ENCODE assay signal across 10 cellular contexts in genomic region chr2:10028407-10028987, GRCh38. TPM values are rescaled to one million over a fixed set of nuclear protein-coding genes. Genes with fewer than 3 reads are reported as not detected.
DNase-seq lines count a peak whose midpoint lies in the region; ATAC-seq, FAIRE-seq and TF ChIP-seq lines count a peak whose summit lies in the region.
"Had no signal": no experiment of that assay in that cellular context is flagged by ENCODE, and none has a peak within 500 bp of the region (broad histone marks: within the 10 kb centered on the region; RNA-seq: fewer than 3 reads in every experiment).

No MANE protein-coding gene starts in this region.

- H3K36me3 ChIP-seq in WERI-Rb-1 (no peaks in the 10 kb centered on the region), liver (ENCODE audit: control insufficient read depth in 4 of 4, insufficient read depth in 3 of 4, low read depth in 1 of 4, low read length in 3 of 4) (no peaks in the 10 kb centered on the region)
- H3K36me3 ChIP-seq: BE2C had no signal

- 88% methylated on average over 16 of the region's 16 CpGs for WGBS in liver

- H3K27me3 ChIP-seq in WERI-Rb-1 (ENCODE audit: insufficient read depth, low read depth, severe bottlenecking) (no peaks in the 10 kb centered on the region), liver (ENCODE audit: control insufficient read depth in 4 of 4, insufficient read depth in 4 of 4, low read length in 3 of 4) (no peaks in the 10 kb centered on the region)
- H3K27me3 ChIP-seq: BE2C had no signal

- FAIRE-seq in HTR-8/SVneo (lab: Jason Lieb, UNC) = no peak

- DNase-seq in WERI-Rb-1 = no peak
- no peak for DNase-seq in T-helper 9 cell
- DNase-seq in HTR-8/SVneo (ENCODE audit: insufficient read length, low spot score) = no peak
- DNase-seq: BE2C had no signal

- peak; percentile 7; the same call in 1 of the 2 replicates for TF ChIP-seq CTCF in 22Rv1 (IDR thresholded peaks at IDR 0.05)
- peak; percentile 22; the same call in 1 of the 2 replicates for TF ChIP-seq CTCF in GM12875 (IDR thresholded peaks at IDR 0.05; ENCODE audit: borderline replicate concordance, insufficient read depth, low read depth, low read length)
- peak; percentile 16; the same call in 1 of the 2 replicates for TF ChIP-seq CTCF in WERI-Rb-1 (IDR thresholded peaks at IDR 0.05; ENCODE audit: low read depth, low read length)
- TF ChIP-seq CTCF in liver (IDR thresholded peaks at IDR 0.05; ENCODE audit: low read depth, low read length, missing input control) = no peak

- peak; percentile 6 to 10 for TF ChIP-seq RAD21 in liver (IDR thresholded peaks at IDR 0.05)

- no peaks in the 10 kb centered on the region for H3K4me1 ChIP-seq in liver (ENCODE audit: control insufficient read depth in 4 of 4, insufficient read depth in 4 of 4, low read length in 3 of 4)
- H3K4me1 ChIP-seq: BE2C had no signal

- H3K9ac ChIP-seq in liver (ENCODE audit: low read depth in 1 of 2, low read length in 2 of 2) = no peak overlapping the region

- H3K9me3 ChIP-seq in WERI-Rb-1 (ENCODE audit: severe bottlenecking) = no peaks in the 10 kb centered on the region
- H3K9me3 ChIP-seq in liver (ENCODE audit: control insufficient read depth in 4 of 4, low read length in 3 of 4) = no peaks in the 10 kb centered on the region
- H3K9me3 ChIP-seq: BE2C had no signal

- no peak overlapping the region for H3K4me3 ChIP-seq in GM12875 (ENCODE audit: low read depth, low read length)
- no peak overlapping the region for H3K4me3 ChIP-seq in WERI-Rb-1 (ENCODE audit: low read depth, low read length)
- H3K4me3 ChIP-seq in liver (ENCODE audit: low read depth in 1 of 3, low read length in 3 of 3) = no peak overlapping the region

- H3K27ac ChIP-seq in 22Rv1 (no peak overlapping the region), WERI-Rb-1 (peak overlapping the region; percentile 90), liver (ENCODE audit: low read depth in 1 of 2, low read length in 2 of 2) (no peak overlapping the region)

- ATAC-seq in HG02938 (IDR thresholded peaks at IDR 0.05; ENCODE audit: unreplicated experiment) (no peak), HG03045 (IDR thresholded peaks at IDR 0.05; ENCODE audit: unreplicated experiment) (no peak)

TF ChIP-seq in liver, 16 proteins besides CTCF, POLR2A, EP300 and RAD21:
- no peak for TF ChIP-seq NR2F2 (IDR thresholded peaks at IDR 0.05)
- TF ChIP-seq JUND (IDR thresholded peaks at IDR 0.05) = no peak
- TF ChIP-seq RXRA (IDR thresholded peaks at IDR 0.05) = no peak
- no peak for TF ChIP-seq FOXA2 (IDR thresholded peaks at IDR 0.05)
- TF ChIP-seq HNF4G (IDR thresholded peaks at IDR 0.05) = no peak
- no peak for TF ChIP-seq SP1 (IDR thresholded peaks at IDR 0.05)
- TF ChIP-seq REST (IDR thresholded peaks at IDR 0.05) = no peak
- TF ChIP-seq ZBTB33 (IDR thresholded peaks at IDR 0.05) = no peak
- no peak for TF ChIP-seq EGR1 (IDR thresholded peaks at IDR 0.05; ENCODE audit: low read depth in 2 of 2)
- TF ChIP-seq ATF3 (IDR thresholded peaks at IDR 0.05) = no peak
- no peak for TF ChIP-seq HNF4A (conservative IDR thresholded peaks at IDR 0.05)
TF ChIP-seq in liver: peak in this region for 0.

RNA-seq across cellular contexts. Expression of gene KLF11, which starts 14.9 kb away (rescaled TPM):
- total RNA-seq in liver = 10 to 100 TPM; 13.2 to 43.0 TPM
- polyA plus RNA-seq in liver = 10 to 100 TPM; 10.5 to 15.8 TPM

RNA-seq across cellular contexts. Expression of gene CYS1, which starts 51.7 kb away (rescaled TPM):
- 1 to 10 TPM; 1.3 to 4.1 TPM for total RNA-seq in liver
- under 1 TPM; 0.07 to 0.72 TPM for polyA plus RNA-seq in liver
- polyA plus RNA-seq: neural cell had no signal
